In the genomic region with DNA sequence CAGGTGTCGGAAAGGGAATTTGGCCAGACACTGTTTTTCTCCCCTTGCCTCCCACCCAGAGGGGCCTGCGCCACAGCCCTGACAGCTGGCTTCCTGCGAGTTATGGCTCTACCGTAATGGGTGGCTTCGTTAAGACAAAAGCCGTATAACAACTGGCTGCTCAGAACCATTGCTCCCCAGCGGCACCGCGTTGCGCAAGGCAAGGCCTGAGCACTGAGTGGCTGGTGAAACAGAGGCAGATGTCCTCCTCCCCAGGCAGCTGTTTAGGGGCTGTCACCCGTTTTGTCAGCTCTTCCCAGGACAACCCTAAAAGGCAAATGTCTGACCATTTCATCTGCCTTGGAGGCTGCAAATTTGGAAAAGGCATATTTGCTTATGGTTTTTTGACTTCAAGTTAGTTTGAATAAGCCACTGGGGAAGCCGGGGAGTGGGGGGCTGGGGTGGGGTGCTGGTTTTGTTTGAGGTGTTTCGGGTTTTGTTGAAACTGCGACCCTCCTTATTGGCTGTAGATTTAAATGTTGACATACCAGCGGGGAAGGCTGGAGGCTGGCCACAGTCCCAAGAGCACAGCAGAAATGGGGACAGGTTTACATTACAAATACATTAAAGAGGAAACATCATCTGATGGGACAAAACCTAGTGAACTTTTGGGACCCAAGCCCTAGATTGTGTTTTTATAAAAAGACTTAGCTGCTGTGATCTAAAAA, we compare ENCODE assay signal across 8 cellular contexts. TPM values are rescaled to one million over a fixed set of nuclear protein-coding genes. Genes with fewer than 3 reads are reported as not detected.
DNase-seq lines count a peak whose midpoint lies in the region; ATAC-seq and TF ChIP-seq lines count a peak whose summit lies in the region.

No MANE protein-coding gene starts in this region.

- H3K27me3 ChIP-seq in right lobe of liver = peaks cover 0 to 14% of the 10 kb centered on the region in 2 donors

- H3K27ac Mint-ChIP-seq in activated naive CD4-positive, alpha-beta T cell treated with anti-CD3 and anti-CD28 coated beads, Interleukin-2, amount 50 U/mL, for 24 hours = peak overlapping the region; percentile 99

- peaks cover 5% of the 10 kb centered on the region for H3K36me3 Mint-ChIP-seq in activated naive CD4-positive, alpha-beta T cell treated with anti-CD3 and anti-CD28 coated beads, Interleukin-2, amount 50 U/mL, for 24 hours

- intact Hi-C loops in right lobe of liver (cut with DNase I) = no loop called here

- ATAC-seq in right lobe of liver (peak in 3 of 4 donors; percentile 40 to 45 (median 44)), esophagus mucosa (no peak), HG02852 (IDR thresholded peaks at IDR 0.05; ENCODE audit: unreplicated experiment) (no peak)

- H3K36me3 ChIP-seq in right lobe of liver = no peaks in the 10 kb centered on the region

- TF ChIP-seq CTCF in right lobe of liver (IDR thresholded peaks at IDR 0.05) = no peak

- H3K9me3 ChIP-seq in right lobe of liver = no peaks in the 10 kb centered on the region

- peak overlapping the region; percentile 99 for H3K4me3 Mint-ChIP-seq in activated naive CD4-positive, alpha-beta T cell treated with anti-CD3 and anti-CD28 coated beads, Interleukin-2, amount 50 U/mL, for 24 hours

- DNase-seq in GF-D8 (lab: John Stamatoyannopoulos, UW) = peak; percentile 24
- peak; percentile 32 for DNase-seq in NCI-H82 treated with DMSO at 0.1 percent for 48 hours (lab: John Stamatoyannopoulos, UW; ENCODE audit: unreplicated experiment)
- DNase-seq in right lobe of liver = no peak
- peak in 19 of 49 donors; percentile 19 to 69 (median 45) for DNase-seq in substantia nigra (lab: John Stamatoyannopoulos, UW)
- no peak for DNase-seq in NCI-H2107 (lab: John Stamatoyannopoulos, UW)

- peaks cover 0 to 15% (median 3%) of the 10 kb centered on the region in 4 donors for H3K4me1 ChIP-seq in right lobe of liver

- peaks cover 58% of the 10 kb centered on the region for H3K4me1 Mint-ChIP-seq in activated naive CD4-positive, alpha-beta T cell treated with anti-CD3 and anti-CD28 coated beads, Interleukin-2, amount 50 U/mL, for 24 hours

- H3K27ac ChIP-seq in right lobe of liver (peak overlapping the region in 1 of 3 donors; percentile 3), substantia nigra (ENCODE audit: low read depth, low read length, poor library complexity, severe bottlenecking) (peak overlapping the region; percentile 68)

- no peaks in the 10 kb centered on the region for H3K9me3 Mint-ChIP-seq in activated naive CD4-positive, alpha-beta T cell treated with anti-CD3 and anti-CD28 coated beads, Interleukin-2, amount 50 U/mL, for 24 hours

- H3K4me3 ChIP-seq in right lobe of liver = no peak overlapping the region

- TF ChIP-seq POLR2A in right lobe of liver (IDR thresholded peaks at IDR 0.05) = no peak

- no peaks in the 10 kb centered on the region for H3K27me3 Mint-ChIP-seq in activated naive CD4-positive, alpha-beta T cell treated with anti-CD3 and anti-CD28 coated beads, Interleukin-2, amount 50 U/mL, for 24 hours

- WGBS in right lobe of liver (ENCODE audit: insufficient coverage, low coverage, low lambda C conversion rate, missing lambda C conversion rate) = 52% methylated on average over 10 of the region's 15 CpGs

RNA-seq across cellular contexts. Expression of a gene that starts 0.7 kb away (rescaled TPM):
- total RNA-seq in right lobe of liver (1 to 10 TPM in 4 of 6 experiments, under 1 TPM in 2; 0.72 to 3.0 (median 1.2) TPM), esophagus mucosa (1.5 TPM)

Comparison
In these comparisons a context has a peak if more than half of its experiments do, and no peak if none do; other contexts are left out.
1. DNase-seq: peak in GF-D8 (single experiment) and NCI-H82 treated with DMSO at 0.1 percent for 48 hours (single experiment); none in right lobe of liver (0 of 3) and NCI-H2107 (single experiment).
2. ATAC-seq: peak in right lobe of liver (3 of 4); none in esophagus mucosa (single experiment) and HG02852 (single experiment).